Comparison of ENCODE assay signal across 10 cellular contexts in genomic region chr2:233915133-233915532, GRCh38. TPM values are rescaled to one million over a fixed set of nuclear protein-coding genes. Genes with fewer than 3 reads are reported as not detected.
DNase-seq lines count a peak whose midpoint lies in the region; ATAC-seq and TF ChIP-seq lines count a peak whose summit lies in the region.
"Had no signal": no experiment of that assay in that cellular context is flagged by ENCODE, and none has a peak within 500 bp of the region (broad histone marks: within the 10 kb centered on the region; RNA-seq: fewer than 3 reads in every experiment).

No MANE protein-coding gene starts in this region.

- no peak overlapping the region for H3K9ac ChIP-seq in OCI-LY1 (ENCODE audit: low read length)

- H3K4me3 ChIP-seq in OCI-LY1 (ENCODE audit: low read depth, low read length, poor library complexity, severe bottlenecking) (no peak overlapping the region), epithelial cell of proximal tubule (ENCODE audit: low read depth, low read length) (no peak overlapping the region)

- no peaks in the 10 kb centered on the region for H4K20me1 ChIP-seq in OCI-LY1 (ENCODE audit: insufficient read depth, low read length)

- no peak for DNase-seq in epithelial cell of proximal tubule (ENCODE audit: low read depth)
- no peak for DNase-seq in activated naive CD4-positive, alpha-beta T cell treated with Interleukin-2 at 50 U/mL for 16 hours
- DNase-seq: activated T-cell treated with anti-CD3 and anti-CD28 coated beads, Interleukin-2, amount 50 U/mL, for 1 hour had no signal

- H2AFZ ChIP-seq in OCI-LY1 (ENCODE audit: low read length) = no peak overlapping the region

- H3K27me3 ChIP-seq in OCI-LY1 (ENCODE audit: insufficient read depth, low read length) = no peaks in the 10 kb centered on the region; the same call in 1 of the 2 replicates

- H3K4me1 ChIP-seq in OCI-LY1 (ENCODE audit: insufficient read depth, low read length, severe bottlenecking) = no peaks in the 10 kb centered on the region

- no peaks in the 10 kb centered on the region for H3K9me3 ChIP-seq in OCI-LY1 (ENCODE audit: low read length)

- H3K4me2 ChIP-seq in OCI-LY1 (ENCODE audit: low read length) = no peak overlapping the region

- no peaks in the 10 kb centered on the region for H3F3A ChIP-seq in OCI-LY1 (ENCODE audit: insufficient read depth, low read length)

- H3K79me2 ChIP-seq in OCI-LY1 (ENCODE audit: insufficient read depth, low read length) = no peaks in the 10 kb centered on the region

- H3K27ac ChIP-seq in 22Rv1 (no peak overlapping the region), OCI-LY1 (ENCODE audit: low read depth, low read length, poor library complexity, severe bottlenecking) (no peak overlapping the region)

- no peaks in the 10 kb centered on the region for H3K36me3 ChIP-seq in OCI-LY1 (ENCODE audit: insufficient read depth, low read length)

- H3K9me2 ChIP-seq in OCI-LY1 (ENCODE audit: low read depth, low read length) = no peaks in the 10 kb centered on the region

- no peak for ATAC-seq in GM19324 (IDR thresholded peaks at IDR 0.05; ENCODE audit: low FRiP score, unreplicated experiment)
- ATAC-seq in HG03571 (IDR thresholded peaks at IDR 0.05; ENCODE audit: unreplicated experiment) = no peak
- no peak for ATAC-seq in HG02973 (IDR thresholded peaks at IDR 0.05; ENCODE audit: unreplicated experiment)

- TF ChIP-seq CTCF in 22Rv1 (IDR thresholded peaks at IDR 0.05) (peak; percentile 38), GM12873 (IDR thresholded peaks at IDR 0.05; ENCODE audit: insufficient read depth, low read depth, low read length, missing control alignments) (peak; percentile 30), OCI-LY1 (IDR thresholded peaks at IDR 0.05; ENCODE audit: low read length) (peak; percentile 17; the same call in 1 of the 2 replicates), epithelial cell of proximal tubule (conservative IDR thresholded peaks at IDR 0.05; ENCODE audit: low read depth, low read length) (peak; percentile 47)

RNA-seq across cellular contexts. Expression of gene TRPM8, which starts 2.0 kb away (rescaled TPM):
- total RNA-seq in epithelial cell of proximal tubule = 0.87 and 4.1 TPM in 2 replicates
- total RNA-seq: posterior vena cava had no signal
